ENCODE assay signal across 2 cellular contexts in the genomic region with DNA sequence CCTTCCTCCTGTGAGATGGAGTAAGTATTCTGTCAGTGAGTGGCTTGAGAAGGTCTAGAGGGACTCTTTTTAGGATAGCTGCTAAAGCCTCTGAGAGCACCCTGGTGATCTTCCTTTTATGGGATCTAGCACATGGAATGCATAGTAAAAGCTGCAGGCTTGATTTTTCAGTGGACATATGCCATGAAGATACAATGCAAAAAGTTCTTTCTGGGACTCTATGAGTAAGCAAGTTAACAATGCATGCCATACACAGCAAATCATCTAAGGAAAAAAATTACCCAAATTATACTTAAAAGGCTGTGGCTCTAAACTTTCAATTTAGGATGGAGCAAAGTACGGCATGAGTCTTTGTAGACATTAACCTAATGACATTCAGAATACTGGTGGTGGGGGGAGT.
TF ChIP-seq lines count a peak whose summit lies in the region.

No MANE protein-coding gene starts in this region.

TF ChIP-seq in SK-N-SH treated with all-trans-retinoic acid at 6 μM for 48 hours, 23 proteins besides CTCF, POLR2A, EP300 and RAD21 (continued from another document):
- TF ChIP-seq, protein P1, sequence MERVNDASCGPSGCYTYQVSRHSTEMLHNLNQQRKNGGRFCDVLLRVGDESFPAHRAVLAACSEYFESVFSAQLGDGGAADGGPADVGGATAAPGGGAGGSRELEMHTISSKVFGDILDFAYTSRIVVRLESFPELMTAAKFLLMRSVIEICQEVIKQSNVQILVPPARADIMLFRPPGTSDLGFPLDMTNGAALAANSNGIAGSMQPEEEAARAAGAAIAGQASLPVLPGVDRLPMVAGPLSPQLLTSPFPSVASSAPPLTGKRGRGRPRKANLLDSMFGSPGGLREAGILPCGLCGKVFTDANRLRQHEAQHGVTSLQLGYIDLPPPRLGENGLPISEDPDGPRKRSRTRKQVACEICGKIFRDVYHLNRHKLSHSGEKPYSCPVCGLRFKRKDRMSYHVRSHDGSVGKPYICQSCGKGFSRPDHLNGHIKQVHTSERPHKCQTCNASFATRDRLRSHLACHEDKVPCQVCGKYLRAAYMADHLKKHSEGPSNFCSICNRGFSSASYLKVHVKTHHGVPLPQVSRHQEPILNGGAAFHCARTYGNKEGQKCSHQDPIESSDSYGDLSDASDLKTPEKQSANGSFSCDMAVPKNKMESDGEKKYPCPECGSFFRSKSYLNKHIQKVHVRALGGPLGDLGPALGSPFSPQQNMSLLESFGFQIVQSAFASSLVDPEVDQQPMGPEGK (CRISPR knock-in tag; IDR thresholded peaks at IDR 0.05; ENCODE audit: borderline replicate concordance) = no peak
TF ChIP-seq in SK-N-SH treated with all-trans-retinoic acid at 6 μM for 48 hours: peak in this region for 0.

TF ChIP-seq in SK-N-SH, 30 proteins besides CTCF, POLR2A, EP300 and RAD21:
- TF ChIP-seq REST (IDR thresholded peaks at IDR 0.05; ENCODE audit: low read depth, low read length) (no peak), YY1 (IDR thresholded peaks at IDR 0.05; ENCODE audit: low read depth) (no peak), FOXJ3 (CRISPR knock-in tag; IDR thresholded peaks at IDR 0.05) (no peak), NRF1 (IDR thresholded peaks at IDR 0.05; ENCODE audit: low read depth, low read length) (no peak), ELF1 (IDR thresholded peaks at IDR 0.05) (no peak), TEAD4 (IDR thresholded peaks at IDR 0.05; ENCODE audit: borderline replicate concordance, insufficient read depth) (no peak), CHD2 (IDR thresholded peaks at IDR 0.05; ENCODE audit: low read length, partially characterized antibody) (no peak)
